ENCODE assay signal across 13 cellular contexts in genomic region chr22:49909476-49910205, GRCh38. TPM values are rescaled to one million over a fixed set of nuclear protein-coding genes. Genes with fewer than 3 reads are reported as not detected.
DNase-seq lines count a peak whose midpoint lies in the region; ATAC-seq and TF ChIP-seq lines count a peak whose summit lies in the region.
"Had no signal": no experiment of that assay in that cellular context is flagged by ENCODE, and none has a peak within 500 bp of the region (broad histone marks: within the 10 kb centered on the region; RNA-seq: fewer than 3 reads in every experiment).

No MANE protein-coding gene starts in this region.

- peak overlapping the region; percentile 8 for H3K27ac Mint-ChIP-seq in activated CD4-positive, alpha-beta T cell treated with anti-CD3 and anti-CD28 coated beads for 36 hours
- no peak overlapping the region for H3K27ac Mint-ChIP-seq in activated CD4-positive, alpha-beta T cell treated with anti-CD3 and anti-CD28 coated beads, Interleukin-2, amount 10 ng/mL, durations not matched to agents 7 days and 5 days

- CTCF ChIA-PET in activated CD4-positive, alpha-beta T cell treated with anti-CD3 and anti-CD28 coated beads for 36 hours (lab: Charles Lee) = no interaction called here
- CTCF ChIA-PET in activated CD4-positive, alpha-beta T cell treated with anti-CD3 and anti-CD28 coated beads, Interleukin-2, amount 10 ng/mL, durations not matched to agents 7 days and 5 days (lab: Charles Lee) = no interaction called here

- peaks cover 14% of the 10 kb centered on the region for H3K36me3 Mint-ChIP-seq in activated CD4-positive, alpha-beta T cell treated with anti-CD3 and anti-CD28 coated beads for 36 hours (ENCODE audit: low read depth)
- H3K36me3 Mint-ChIP-seq in activated CD4-positive, alpha-beta T cell treated with anti-CD3 and anti-CD28 coated beads, Interleukin-2, amount 10 ng/mL, durations not matched to agents 7 days and 5 days (ENCODE audit: low read depth) = peaks cover 13% of the 10 kb centered on the region

- H3K4me1 ChIP-seq in mucosa of descending colon (ENCODE audit: low read depth) = no peaks in the 10 kb centered on the region

- TF ChIP-seq CTCF in mucosa of descending colon (IDR thresholded peaks at IDR 0.05) = no peak

- ATAC-seq in activated CD4-positive, alpha-beta T cell treated with anti-CD3 and anti-CD28 coated beads for 36 hours = no peak
- no peak for ATAC-seq in mucosa of descending colon
- ATAC-seq: HCT116 had no signal

- no peak overlapping the region for H3K4me3 Mint-ChIP-seq in activated CD4-positive, alpha-beta T cell treated with anti-CD3 and anti-CD28 coated beads for 36 hours
- no peak overlapping the region for H3K4me3 Mint-ChIP-seq in activated CD4-positive, alpha-beta T cell treated with anti-CD3 and anti-CD28 coated beads, Interleukin-2, amount 10 ng/mL, durations not matched to agents 7 days and 5 days
- H3K4me3 Mint-ChIP-seq: CD4-positive, CD25-positive, alpha-beta regulatory T cell; IgD-negative memory B cell had no signal

- POLR2A ChIA-PET in activated CD4-positive, alpha-beta T cell treated with anti-CD3 and anti-CD28 coated beads for 36 hours (lab: Charles Lee) = no interaction called here
- POLR2A ChIA-PET in activated CD4-positive, alpha-beta T cell treated with anti-CD3 and anti-CD28 coated beads, Interleukin-2, amount 10 ng/mL, durations not matched to agents 7 days and 5 days (lab: Charles Lee) = no interaction called here

- intact Hi-C loops in activated CD4-positive, alpha-beta T cell treated with anti-CD3 and anti-CD28 coated beads for 36 hours (cut with DNase I, micrococcal nuclease) = no loop called here
- intact Hi-C loops in mucosa of descending colon (cut with DNase I, micrococcal nuclease) = no loop called here

- DNase-seq in activated CD4-positive, alpha-beta T cell treated with anti-CD3 and anti-CD28 coated beads for 36 hours = no peak
- DNase-seq in activated CD4-positive, alpha-beta T cell treated with anti-CD3 and anti-CD28 coated beads, Interleukin-2, amount 10 ng/mL, durations not matched to agents 7 days and 5 days = no peak
- DNase-seq in islet precursor cell (peak; percentile 47), mucosa of descending colon (peak in 2 of 3 donors; percentile 13 to 39), iPS-NIHi7 (ENCODE audit: extremely low spot score) (no peak), amniotic stem cell (lab: John Stamatoyannopoulos, UW) (no peak), A172 (ENCODE audit: low spot score) (no peak)
- DNase-seq: AML-193; CD4-positive, CD25-positive, alpha-beta regulatory T cell; DMS53 had no signal

- no peaks in the 10 kb centered on the region for H3K9me3 Mint-ChIP-seq in activated CD4-positive, alpha-beta T cell treated with anti-CD3 and anti-CD28 coated beads for 36 hours (ENCODE audit: low read depth)
- H3K9me3 Mint-ChIP-seq in activated CD4-positive, alpha-beta T cell treated with anti-CD3 and anti-CD28 coated beads, Interleukin-2, amount 10 ng/mL, durations not matched to agents 7 days and 5 days = no peaks in the 10 kb centered on the region
- H3K9me3 Mint-ChIP-seq: CD4-positive, CD25-positive, alpha-beta regulatory T cell; IgD-negative memory B cell had no signal

- no peaks in the 10 kb centered on the region for H3K36me3 ChIP-seq in mucosa of descending colon (ENCODE audit: low read depth)

- no peaks in the 10 kb centered on the region for H3K27me3 Mint-ChIP-seq in activated CD4-positive, alpha-beta T cell treated with anti-CD3 and anti-CD28 coated beads for 36 hours
- H3K27me3 Mint-ChIP-seq in activated CD4-positive, alpha-beta T cell treated with anti-CD3 and anti-CD28 coated beads, Interleukin-2, amount 10 ng/mL, durations not matched to agents 7 days and 5 days = no peaks in the 10 kb centered on the region
- H3K27me3 Mint-ChIP-seq: CD4-positive, CD25-positive, alpha-beta regulatory T cell; IgD-negative memory B cell had no signal

- H3K9me3 ChIP-seq in mucosa of descending colon = no peaks in the 10 kb centered on the region
- H3K9me3 ChIP-seq: BLaER1 treated with 17β-estradiol and CSF1 and Interleukin-3, amounts not matched to agents 10 nM and 100 nM had no signal

- H3K4me3 ChIP-seq in mucosa of descending colon = no peak overlapping the region
- H3K4me3 ChIP-seq: BLaER1 treated with 17β-estradiol and CSF1 and Interleukin-3, amounts not matched to agents 10 nM and 100 nM had no signal

- H3K4me1 Mint-ChIP-seq in activated CD4-positive, alpha-beta T cell treated with anti-CD3 and anti-CD28 coated beads for 36 hours = no peaks in the 10 kb centered on the region
- H3K4me1 Mint-ChIP-seq in activated CD4-positive, alpha-beta T cell treated with anti-CD3 and anti-CD28 coated beads, Interleukin-2, amount 10 ng/mL, durations not matched to agents 7 days and 5 days = peaks cover 2% of the 10 kb centered on the region
- H3K4me1 Mint-ChIP-seq: IgD-negative memory B cell had no signal

RNA-seq across cellular contexts. Expression of gene ALG12, which starts 8.6 kb away (rescaled TPM):
- 10 to 100 TPM; 13.6 to 13.7 TPM for total RNA-seq in activated CD4-positive, alpha-beta T cell treated with anti-CD3 and anti-CD28 coated beads for 36 hours
- 10 to 100 TPM; 21.4 to 28.5 TPM for total RNA-seq in activated CD4-positive, alpha-beta T cell treated with anti-CD3 and anti-CD28 coated beads, Interleukin-2, amount 10 ng/mL, durations not matched to agents 7 days and 5 days
- total RNA-seq in mucosa of descending colon = 10 to 100 TPM; 21.7 to 28.7 (median 25.5) TPM
- 8.8 and 10.4 TPM in 2 replicates for total RNA-seq in A172 (2014; rRNA removed; shearing (Covaris generic))

RNA-seq across cellular contexts. Expression of gene CRELD2, which starts 8.8 kb away (rescaled TPM):
- 10 to 100 TPM; 15.2 to 16.4 TPM for total RNA-seq in activated CD4-positive, alpha-beta T cell treated with anti-CD3 and anti-CD28 coated beads for 36 hours
- 10 to 100 TPM; 42.4 to 47.9 TPM for total RNA-seq in activated CD4-positive, alpha-beta T cell treated with anti-CD3 and anti-CD28 coated beads, Interleukin-2, amount 10 ng/mL, durations not matched to agents 7 days and 5 days
- 10 to 100 TPM; 27.6 to 57.6 (median 32.2) TPM for total RNA-seq in mucosa of descending colon
- total RNA-seq in A172 (2014; rRNA removed; shearing (Covaris generic)) = 41.9 and 48.3 TPM in 2 replicates

RNA-seq across cellular contexts. Expression of gene PIM3, which starts 50.9 kb away (rescaled TPM):
- 100 to 1,000 TPM; 127 to 165 TPM for total RNA-seq in activated CD4-positive, alpha-beta T cell treated with anti-CD3 and anti-CD28 coated beads for 36 hours
- 10 to 100 TPM; 39.7 to 44.7 TPM for total RNA-seq in activated CD4-positive, alpha-beta T cell treated with anti-CD3 and anti-CD28 coated beads, Interleukin-2, amount 10 ng/mL, durations not matched to agents 7 days and 5 days
- total RNA-seq in mucosa of descending colon = 100 to 1,000 TPM in 1 of 3 donors, 10 to 100 TPM in 2; 56.4 to 106 (median 58.7) TPM
- total RNA-seq in A172 (2014; rRNA removed; shearing (Covaris generic)) = 41.7 and 48.7 TPM in 2 replicates

RNA-seq across cellular contexts. Expression of gene ZBED4, which starts 56.0 kb away (rescaled TPM):
- 10 to 100 TPM; 17.3 to 17.4 TPM for total RNA-seq in activated CD4-positive, alpha-beta T cell treated with anti-CD3 and anti-CD28 coated beads for 36 hours
- 10 to 100 TPM; 20.0 to 20.8 TPM for total RNA-seq in activated CD4-positive, alpha-beta T cell treated with anti-CD3 and anti-CD28 coated beads, Interleukin-2, amount 10 ng/mL, durations not matched to agents 7 days and 5 days
- 10 to 100 TPM; 13.7 to 18.2 (median 18.1) TPM for total RNA-seq in mucosa of descending colon
- total RNA-seq in A172 (2014; rRNA removed; shearing (Covaris generic)) = 7.8 and 8.1 TPM in 2 replicates

Comparison
In these comparisons a context has a peak if more than half of its experiments do, and no peak if none do; other contexts are left out.
1. DNase-seq: peak in islet precursor cell (single experiment) and mucosa of descending colon (2 of 3); none in activated CD4-positive, alpha-beta T cell treated with anti-CD3 and anti-CD28 coated beads for 36 hours (single experiment), activated CD4-positive, alpha-beta T cell treated with anti-CD3 and anti-CD28 coated beads, Interleukin-2, amount 10 ng/mL, durations not matched to agents 7 days and 5 days (single experiment), iPS-NIHi7 (single experiment), amniotic stem cell (single experiment) and A172 (single experiment).